8 cellular contexts compared by ENCODE assay signal in genomic region chrX:102934624-102935023, GRCh38. TPM values are rescaled to one million over a fixed set of nuclear protein-coding genes. Genes with fewer than 3 reads are reported as not detected.
DNase-seq lines count a peak whose midpoint lies in the region; ATAC-seq and TF ChIP-seq lines count a peak whose summit lies in the region.

No MANE protein-coding gene starts in this region.

- H3K9me3 Mint-ChIP-seq in natural killer cell, result no peaks in the 10 kb centered on the region
- no peaks in the 10 kb centered on the region for H3K9me3 Mint-ChIP-seq in natural killer cell treated with Interleukin-12 subunit alpha and Interleukin-12 subunit beta and Interleukin-15 and Interleukin-18, amount 100 ng/mL, for 72 hours
- H3K9me3 Mint-ChIP-seq in activated CD8-positive, alpha-beta T cell treated with anti-CD3 and anti-CD28 coated beads for 36 hours, result no peaks in the 10 kb centered on the region

- ATAC-seq in natural killer cell (peak in 2 of 3 donors; percentile 34 to 63), GM19455 (IDR thresholded peaks at IDR 0.05; ENCODE audit: unreplicated experiment) (no peak)
- ATAC-seq in natural killer cell treated with Interleukin-12 subunit alpha and Interleukin-12 subunit beta and Interleukin-15 and Interleukin-18, amount 100 ng/mL, for 72 hours, result no peak
- ATAC-seq in activated CD8-positive, alpha-beta T cell treated with anti-CD3 and anti-CD28 coated beads for 36 hours, result no peak

- DNase-seq in natural killer cell (peak; percentile 14), fibroblast of peridontal ligament (ENCODE audit: extremely low read depth) (peak; percentile 32), retina (peak; percentile 23), mesenteric fat pad (ENCODE audit: low spot score) (no peak)
- no peak for DNase-seq in natural killer cell treated with Interleukin-12 subunit alpha and Interleukin-12 subunit beta and Interleukin-15 and Interleukin-18, amount 100 ng/mL, for 72 hours (ENCODE audit: low spot score)
- peak; percentile 10 for DNase-seq in Jurkat, Clone E6-1 (ENCODE audit: low read depth, low spot score)
- peak; percentile 41 for DNase-seq in activated CD8-positive, alpha-beta T cell treated with anti-CD3 and anti-CD28 coated beads for 36 hours

- no peaks in the 10 kb centered on the region for H3K4me1 Mint-ChIP-seq in natural killer cell
- no peaks in the 10 kb centered on the region for H3K4me1 Mint-ChIP-seq in natural killer cell treated with Interleukin-12 subunit alpha and Interleukin-12 subunit beta and Interleukin-15 and Interleukin-18, amount 100 ng/mL, for 72 hours (ENCODE audit: low read depth in 2 of 2)
- no peaks in the 10 kb centered on the region for H3K4me1 Mint-ChIP-seq in activated CD8-positive, alpha-beta T cell treated with anti-CD3 and anti-CD28 coated beads for 36 hours (ENCODE audit: low read depth)

- no peak overlapping the region for H3K4me3 ChIP-seq in Jurkat, Clone E6-1 (ENCODE audit: low read length)

- intact Hi-C loops in natural killer cell (cut with micrococcal nuclease), result no loop called here
- intact Hi-C loops in activated CD8-positive, alpha-beta T cell treated with anti-CD3 and anti-CD28 coated beads for 36 hours (cut with micrococcal nuclease), result no loop called here

- POLR2A ChIA-PET in activated CD8-positive, alpha-beta T cell treated with anti-CD3 and anti-CD28 coated beads for 36 hours (lab: Charles Lee), result no interaction called here

- H3K27ac Mint-ChIP-seq in natural killer cell, result no peak overlapping the region
- H3K27ac Mint-ChIP-seq in natural killer cell treated with Interleukin-12 subunit alpha and Interleukin-12 subunit beta and Interleukin-15 and Interleukin-18, amount 100 ng/mL, for 72 hours, result no peak overlapping the region
- H3K27ac Mint-ChIP-seq in activated CD8-positive, alpha-beta T cell treated with anti-CD3 and anti-CD28 coated beads for 36 hours, result no peak overlapping the region

- CTCF ChIA-PET in activated CD8-positive, alpha-beta T cell treated with anti-CD3 and anti-CD28 coated beads for 36 hours (lab: Charles Lee), result interaction anchor here (0.9 to 3.3 kb wide), 8 partner anchors 14 to 313 kb away, joined by 3 to 24 read pairs (median 5); no protein-coding TSS in a partner anchor

- H3K4me3 Mint-ChIP-seq in natural killer cell, result no peak overlapping the region
- no peak overlapping the region for H3K4me3 Mint-ChIP-seq in natural killer cell treated with Interleukin-12 subunit alpha and Interleukin-12 subunit beta and Interleukin-15 and Interleukin-18, amount 100 ng/mL, for 72 hours
- no peak overlapping the region for H3K4me3 Mint-ChIP-seq in activated CD8-positive, alpha-beta T cell treated with anti-CD3 and anti-CD28 coated beads for 36 hours

- H3K36me3 Mint-ChIP-seq in natural killer cell, result no peaks in the 10 kb centered on the region
- H3K36me3 Mint-ChIP-seq in natural killer cell treated with Interleukin-12 subunit alpha and Interleukin-12 subunit beta and Interleukin-15 and Interleukin-18, amount 100 ng/mL, for 72 hours, result no peaks in the 10 kb centered on the region
- H3K36me3 Mint-ChIP-seq in activated CD8-positive, alpha-beta T cell treated with anti-CD3 and anti-CD28 coated beads for 36 hours (ENCODE audit: low read depth), result no peaks in the 10 kb centered on the region

- TF ChIP-seq CTCF in natural killer cell (IDR thresholded peaks at IDR 0.05), result peak; percentile 61
- peak; percentile 71 for TF ChIP-seq CTCF in activated CD8-positive, alpha-beta T cell treated with anti-CD3 and anti-CD28 coated beads for 36 hours (IDR thresholded peaks at IDR 0.05)

- no peaks in the 10 kb centered on the region for H3K27me3 Mint-ChIP-seq in natural killer cell (ENCODE audit: low read depth in 2 of 2)
- peaks cover 0 to 3% of the 10 kb centered on the region in 2 donors for H3K27me3 Mint-ChIP-seq in natural killer cell treated with Interleukin-12 subunit alpha and Interleukin-12 subunit beta and Interleukin-15 and Interleukin-18, amount 100 ng/mL, for 72 hours
- H3K27me3 Mint-ChIP-seq in activated CD8-positive, alpha-beta T cell treated with anti-CD3 and anti-CD28 coated beads for 36 hours, result no peaks in the 10 kb centered on the region

RNA-seq across cellular contexts. Expression of gene RAB40AL, which starts 2.4 kb away (rescaled TPM):
- under 1 TPM in 1 of 3 donors, not detected in 2; 0.42 TPM for total RNA-seq in natural killer cell
- total RNA-seq in natural killer cell treated with Interleukin-12 subunit alpha and Interleukin-12 subunit beta and Interleukin-15 and Interleukin-18, amount 100 ng/mL, for 72 hours, result 1 to 10 TPM in 1 of 2 donors, under 1 TPM in 1; 0.93 to 1.3 TPM
- not detected for polyA plus RNA-seq in Jurkat, Clone E6-1 (2012; ENCODE audit: insufficient read depth, insufficient read length)
- total RNA-seq in activated CD8-positive, alpha-beta T cell treated with anti-CD3 and anti-CD28 coated beads for 36 hours, result not detected
- 1.7 TPM for total RNA-seq in mesenteric fat pad

Comparison
In these comparisons a context has a peak if more than half of its experiments do, and no peak if none do; other contexts are left out.
1. ATAC-seq: peak in natural killer cell (2 of 3); none in natural killer cell treated with Interleukin-12 subunit alpha and Interleukin-12 subunit beta and Interleukin-15 and Interleukin-18, amount 100 ng/mL, for 72 hours (0 of 2), activated CD8-positive, alpha-beta T cell treated with anti-CD3 and anti-CD28 coated beads for 36 hours (single experiment) and GM19455 (single experiment).
2. DNase-seq: peak in natural killer cell (single experiment), Jurkat, Clone E6-1 (single experiment), activated CD8-positive, alpha-beta T cell treated with anti-CD3 and anti-CD28 coated beads for 36 hours (single experiment), fibroblast of peridontal ligament (single experiment) and retina (single experiment); none in natural killer cell treated with Interleukin-12 subunit alpha and Interleukin-12 subunit beta and Interleukin-15 and Interleukin-18, amount 100 ng/mL, for 72 hours (single experiment) and mesenteric fat pad (single experiment).